In genomic region chr7:49855281-49855980, GRCh38 we compare ENCODE assay signal across 20 cellular contexts.
A peak's percentile ranks its signal among the peaks of the same experiment; 100 is the strongest.
DNase-seq lines count a peak whose midpoint lies in the region; TF ChIP-seq lines count a peak whose summit lies in the region.
"Had no signal": no experiment of that assay in that cellular context is flagged by ENCODE, and none has a peak within 500 bp of the region (broad histone marks: within the 10 kb centered on the region; RNA-seq: fewer than 3 reads in every experiment).

No MANE protein-coding gene starts in this region.

- H2BK5ac ChIP-seq in H9 (ENCODE audit: insufficient read length, low read length), result no peak overlapping the region

- no peak overlapping the region for H4K5ac ChIP-seq in H9 (ENCODE audit: insufficient read length, low read depth, low read length)

- H3K27ac Mint-ChIP-seq in H9, result peak overlapping the region; percentile 49 to 74 (median 62); a peak in 4 of 7 replicates
- peak overlapping the region; percentile 17 for H3K27ac Mint-ChIP-seq in nephron progenitor cell
- H3K27ac Mint-ChIP-seq: CD4-positive, alpha-beta T cell; IgD-negative memory B cell; T-cell had no signal

- no peak overlapping the region for H3K56ac ChIP-seq in H9 (ENCODE audit: insufficient read length, low read depth, low read length)

- H3K79me2 ChIP-seq in H9 (ENCODE audit: insufficient read depth, low read length), result no peaks in the 10 kb centered on the region

- no peak overlapping the region for H3K18ac ChIP-seq in H9 (ENCODE audit: insufficient read length, low read depth, low read length)

- no peak overlapping the region for H3K4me3 ChIP-seq in ascending aorta
- H3K4me3 ChIP-seq: Peyer's patch had no signal

- H2BK20ac ChIP-seq in H9 (ENCODE audit: low read depth, low read length, poor library complexity, severe bottlenecking), result no peak overlapping the region

- H2AK5ac ChIP-seq in H9 (ENCODE audit: insufficient read length, low read length), result no peak overlapping the region

- no peak overlapping the region for H3T11ph ChIP-seq in H9 (ENCODE audit: low read length)

- H2AFZ ChIP-seq in H9 (ENCODE audit: low read length), result no peak overlapping the region

- no peaks in the 10 kb centered on the region for H4K20me1 ChIP-seq in H9 (ENCODE audit: control insufficient read depth, insufficient read depth, insufficient read length)

- DNase-seq in H9 (peak; percentile 42), NCI-H524 (lab: John Stamatoyannopoulos, UW) (peak; percentile 87 to 89), cerebellar cortex (ENCODE audit: low spot score) (peak; percentile 82), nephron progenitor cell (no peak), NCI-H345 (lab: John Stamatoyannopoulos, UW) (no peak), kidney tubule cell (ENCODE audit: low spot score) (no peak), ascending aorta (ENCODE audit: low spot score in 2 of 2) (no peak), UCSD-AML1 (lab: John Stamatoyannopoulos, UW; ENCODE audit: unreplicated experiment) (no peak)
- DNase-seq: Caco-2; CD4-positive, alpha-beta T cell; DMS153; GDM1; HCEC 1CT; MV-4-11; NCI-H1105 treated with DMSO at 0.1 percent for 48 hours; NCI-H2029 treated with DMSO at 0.1 percent for 48 hours; NCI-H748 treated with DMSO at 0.1 percent for 48 hours; Peyer's patch; T-cell had no signal

- H3K36me3 Mint-ChIP-seq in H9 (ENCODE audit: insufficient read depth in 1 of 3, low read depth in 3 of 3) (no peaks in the 10 kb centered on the region; a peak in 1 of 7 replicates), nephron progenitor cell (ENCODE audit: low read depth) (no peaks in the 10 kb centered on the region)
- H3K36me3 Mint-ChIP-seq: IgD-negative memory B cell, T-cell had no signal

- H3K23ac ChIP-seq in H9 (ENCODE audit: insufficient read length, low read depth, low read length), result no peak overlapping the region

- H3K27me3 Mint-ChIP-seq in H9 (ENCODE audit: low read depth) (no peaks in the 10 kb centered on the region), nephron progenitor cell (ENCODE audit: low read depth, poor library complexity) (peaks cover 4% of the 10 kb centered on the region)
- H3K27me3 Mint-ChIP-seq: IgD-negative memory B cell had no signal

- H3K23me2 ChIP-seq in H9 (ENCODE audit: insufficient read length, low read depth, low read length, poor library complexity, severe bottlenecking), result no peaks in the 10 kb centered on the region

- H3K4me1 ChIP-seq in H9 (ENCODE audit: insufficient read depth, low read length) (peaks cover 6% of the 10 kb centered on the region; the same call in 1 of the 2 replicates), ascending aorta (no peaks in the 10 kb centered on the region)
- H3K4me1 ChIP-seq: Caco-2, Peyer's patch had no signal

- no peak overlapping the region for H4K91ac ChIP-seq in H9 (ENCODE audit: insufficient read length, low read depth, low read length)

- peaks cover 22 to 23% of the 10 kb centered on the region in 2 experiments for H3K4me1 Mint-ChIP-seq in H9
- H3K4me1 Mint-ChIP-seq in nephron progenitor cell, result peaks cover 10% of the 10 kb centered on the region
- H3K4me1 Mint-ChIP-seq: IgD-negative memory B cell, T-cell had no signal

- H3K9me3 ChIP-seq in H9 (ENCODE audit: control insufficient read depth, low read depth, low read length), result no peaks in the 10 kb centered on the region
- H3K9me3 ChIP-seq in ascending aorta, result no peaks in the 10 kb centered on the region
- H3K9me3 ChIP-seq: Caco-2, Peyer's patch had no signal

- H3K27me3 ChIP-seq in H9 (ENCODE audit: insufficient read depth, low read length), result no peaks in the 10 kb centered on the region
- H3K27me3 ChIP-seq in ascending aorta, result no peaks in the 10 kb centered on the region
- H3K27me3 ChIP-seq: Peyer's patch had no signal

- H3K4me3 Mint-ChIP-seq in H9 (no peak overlapping the region; a peak in 1 of 5 replicates), nephron progenitor cell (no peak overlapping the region)
- H3K4me3 Mint-ChIP-seq: CD4-positive, alpha-beta T cell; IgD-negative memory B cell; T-cell had no signal

- no peak overlapping the region for H2BK12ac ChIP-seq in H9 (ENCODE audit: insufficient read length, low read depth, low read length)

- H3K27ac ChIP-seq in H9 (ENCODE audit: insufficient read length, low read depth, low read length) (no peak overlapping the region), ascending aorta (no peak overlapping the region)
- H3K27ac ChIP-seq: Peyer's patch had no signal

- no peak overlapping the region for H3K14ac ChIP-seq in H9 (ENCODE audit: insufficient read depth, low read length)

- H3K36me3 ChIP-seq in ascending aorta, result no peaks in the 10 kb centered on the region
- H3K36me3 ChIP-seq: Peyer's patch had no signal

- H2BK120ac ChIP-seq in H9 (ENCODE audit: low read depth, low read length, poor library complexity, severe bottlenecking), result no peak overlapping the region

- H3K9ac ChIP-seq in H9 (ENCODE audit: extremely low read depth, insufficient read length, low read length), result no peak overlapping the region

- intact Hi-C loops in ascending aorta (cut with DNase I), result no loop called here

- no peak overlapping the region for H3K4me2 ChIP-seq in H9 (ENCODE audit: insufficient read depth, insufficient read length, low read length)

- H4K8ac ChIP-seq in H9 (replicated peaks; ENCODE audit: insufficient read length, low read depth, low read length), result no peak overlapping the region

- WGBS in H9 (ENCODE audit: extremely low coverage, insufficient read length, low lambda C conversion rate), result no CpG with 5 or more reads among the region's 7 CpGs

- TF ChIP-seq CTCF in H9 (conservative IDR thresholded peaks at IDR 0.05), result 0 out of 3 replicates have a peak, but pooled peaks have one; percentile 24
- no peak for TF ChIP-seq CTCF in nephron progenitor cell (IDR thresholded peaks at IDR 0.05)
- TF ChIP-seq CTCF in ascending aorta (IDR thresholded peaks at IDR 0.05), result no peak

- H3K4ac ChIP-seq in H9 (ENCODE audit: low read depth, low read length), result no peak overlapping the region

- no peaks in the 10 kb centered on the region for H3K79me1 ChIP-seq in H9 (ENCODE audit: insufficient read depth, low read depth, low read length, poor library complexity, severe bottlenecking)

- H3K9me3 Mint-ChIP-seq in H9 (no peaks in the 10 kb centered on the region; a peak in 1 of 5 replicates), nephron progenitor cell (no peaks in the 10 kb centered on the region)
- H3K9me3 Mint-ChIP-seq: CD4-positive, alpha-beta T cell had no signal

- H2BK15ac ChIP-seq in H9 (ENCODE audit: low read depth, low read length), result no peak overlapping the region

Comparison
In these comparisons a context has a peak if more than half of its experiments do, and no peak if none do; other contexts are left out.
1. DNase-seq: peak in H9 (single experiment), NCI-H524 (2 of 2) and cerebellar cortex (single experiment); none in nephron progenitor cell (single experiment), NCI-H345 (single experiment), kidney tubule cell (single experiment), ascending aorta (0 of 2) and UCSD-AML1 (single experiment).